ENCODE assay signal across 17 cellular contexts in genomic region chr18:6362559-6363129, GRCh38. TPM values are rescaled to one million over a fixed set of nuclear protein-coding genes. Genes with fewer than 3 reads are reported as not detected.
DNase-seq lines count a peak whose midpoint lies in the region; ATAC-seq and TF ChIP-seq lines count a peak whose summit lies in the region.
"Had no signal": no experiment of that assay in that cellular context is flagged by ENCODE, and none has a peak within 500 bp of the region (broad histone marks: within the 10 kb centered on the region; RNA-seq: fewer than 3 reads in every experiment).

No MANE protein-coding gene starts in this region.

- H3K9me3 ChIP-seq in osteoblast (ENCODE audit: low read depth, low read length): no peaks in the 10 kb centered on the region
- H3K9me3 ChIP-seq: BLaER1, SJSA1 had no signal

- DNase-seq in DMS53 (lab: John Stamatoyannopoulos, UW): peak; percentile 89
- peak; percentile 28 for DNase-seq in HK-2 (ENCODE audit: unreplicated experiment)
- DNase-seq in glomerular visceral epithelial cell (ENCODE audit: extremely low spot score): peak; percentile 36
- no peak for DNase-seq in osteoblast (ENCODE audit: insufficient read length, low spot score, missing footprints)
- no peak for DNase-seq in GM10248 (ENCODE audit: extremely low spot score)
- no peak for DNase-seq in T1000 (lab: John Stamatoyannopoulos, UW)
- DNase-seq: DMS 273 treated with DMSO at 0.1 percent for 48 hours, EL, KG1, MM.1S, NCI-H1105, NCI-H1694 treated with DMSO at 0.1 percent for 48 hours, T-helper 1 cell had no signal

- peak overlapping the region; percentile 85 for H2AFZ ChIP-seq in osteoblast (ENCODE audit: low read length)

- CTCF ChIA-PET in GM10248 (lab: Yijun Ruan, JAX): interaction anchor here (1.2 kb wide), 1 partner anchor 76 kb away, joined by 3 read pairs; no protein-coding TSS in a partner anchor

- POLR2A ChIA-PET in GM10248 (lab: Yijun Ruan, JAX): no interaction called here

- H3K4me1 ChIP-seq in osteoblast (ENCODE audit: insufficient read depth, low read length): no peaks in the 10 kb centered on the region
- H3K4me1 ChIP-seq: BLaER1 had no signal

- peak overlapping the region; percentile 73 for H3K4me2 ChIP-seq in osteoblast (ENCODE audit: insufficient read depth, low read length)
- H3K4me2 ChIP-seq: BLaER1 had no signal

- no peaks in the 10 kb centered on the region for H3K79me2 ChIP-seq in osteoblast (ENCODE audit: insufficient read depth, low read length)

- TF ChIP-seq CTCF in osteoblast (IDR thresholded peaks at IDR 0.05; ENCODE audit: extremely low read depth, low read depth, low read length) (no peak), GM10248 (IDR thresholded peaks at IDR 0.05; ENCODE audit: control extremely low read depth, extremely low read depth, low read depth, missing control alignments) (no peak)

- no peaks in the 10 kb centered on the region for H3K36me3 ChIP-seq in osteoblast (ENCODE audit: insufficient read depth, low read length)
- H3K36me3 ChIP-seq: BLaER1, SJSA1 had no signal

- no peaks in the 10 kb centered on the region for H4K20me1 ChIP-seq in osteoblast (ENCODE audit: insufficient read depth, low read length)

- peak overlapping the region; percentile 64 for H3K4me3 ChIP-seq in osteoblast (ENCODE audit: insufficient read depth, low read length)
- H3K4me3 ChIP-seq: BLaER1, SJSA1 had no signal

- no peaks in the 10 kb centered on the region for H3K27me3 ChIP-seq in osteoblast (ENCODE audit: insufficient read depth, low read length)
- H3K27me3 ChIP-seq: BLaER1, SJSA1 had no signal

- H3K27ac ChIP-seq in osteoblast (ENCODE audit: low read depth, low read length): no peak overlapping the region
- H3K27ac ChIP-seq: BLaER1, SJSA1 had no signal

- ATAC-seq in HG02610 (IDR thresholded peaks at IDR 0.05; ENCODE audit: unreplicated experiment): no peak
- ATAC-seq: HCT116 had no signal

RNA-seq across cellular contexts. Expression of gene L3MBTL4, which starts 52.1 kb away (rescaled TPM):
- 0.36 and 0.88 TPM in 2 replicates for total RNA-seq in osteoblast

Comparison
In these comparisons a context has a peak if more than half of its experiments do, and no peak if none do; other contexts are left out.
1. DNase-seq: peak in DMS53 (single experiment), HK-2 (single experiment) and glomerular visceral epithelial cell (single experiment); none in osteoblast (single experiment), GM10248 (single experiment) and T1000 (single experiment).